ENCODE assay signal across 7 cellular contexts in genomic region chr10:114661212-114661611, GRCh38.
"Had no signal": no experiment of that assay in that cellular context is flagged by ENCODE, and none has a peak within 500 bp of the region (broad histone marks: within the 10 kb centered on the region; RNA-seq: fewer than 3 reads in every experiment).

No MANE protein-coding gene starts in this region.

- H3K9ac ChIP-seq: GM23248 had no signal

- H3K36me3 ChIP-seq: HAP-1 had no signal

- H2AFZ ChIP-seq: GM23248 had no signal

- ATAC-seq: HCT116 had no signal

- H3K27ac ChIP-seq: GM23248 had no signal

- DNase-seq: GM23248, GOT3, H7, HFFc6, IMR-90 had no signal

- H3K9me3 ChIP-seq: HAP-1 had no signal

- H3K4me3 ChIP-seq: GM23248, HAP-1 had no signal
